In genomic region chr7:30682131-30683083, GRCh38 we compare ENCODE assay signal across 8 cellular contexts. TPM values are rescaled to one million over a fixed set of nuclear protein-coding genes. Genes with fewer than 3 reads are reported as not detected.
DNase-seq lines count a peak whose midpoint lies in the region; ATAC-seq and TF ChIP-seq lines count a peak whose summit lies in the region.

CRHR2 (minus strand) TSS chr7:30682456; CDS start chr7:30682280, 176 bp downstream.

- H3K4me2 ChIP-seq in MM.1S (ENCODE audit: low read depth, low read length), result no peak within 1 kb of the TSS

- POLR2A ChIA-PET in activated CD8-positive, alpha-beta T cell treated with anti-CD3 and anti-CD28 coated beads, Interleukin-2, amount 10 ng/mL, durations not matched to agents 7 days and 5 days (lab: Charles Lee), result interaction anchor here (0.7 kb wide), 1 partner anchor 45 kb away, joined by 3 read pairs; no protein-coding TSS in a partner anchor

- peak; percentile 66 to 76 for ATAC-seq in activated CD4-positive, CD25-positive, alpha-beta regulatory T cell treated with anti-CD3 and anti-CD28 coated beads, Interleukin-2, amount 50 U/mL, for 24 hours
- ATAC-seq in activated CD8-positive, alpha-beta T cell treated with anti-CD3 and anti-CD28 coated beads, Interleukin-2, amount 10 ng/mL, durations not matched to agents 7 days and 5 days, result peak; percentile 80
- peak; percentile 4 for ATAC-seq in foreskin keratinocyte
- ATAC-seq in psoas muscle, result peak; percentile 67 to 88 (median 76)
- ATAC-seq in GM19463 (IDR thresholded peaks at IDR 0.05; ENCODE audit: unreplicated experiment), result no peak

- H4K20me1 ChIP-seq in MM.1S (ENCODE audit: insufficient read depth, low read length), result no peaks in the 10 kb centered on the region

- H3K27me3 Mint-ChIP-seq in activated CD8-positive, alpha-beta T cell treated with anti-CD3 and anti-CD28 coated beads, Interleukin-2, amount 10 ng/mL, durations not matched to agents 7 days and 5 days (ENCODE audit: low read depth), result peaks cover 66% of the 10 kb centered on the region

- H3K9ac ChIP-seq in MM.1S (ENCODE audit: low read length), result no peak within 1 kb of the TSS

- H3K27ac Mint-ChIP-seq in activated CD8-positive, alpha-beta T cell treated with anti-CD3 and anti-CD28 coated beads, Interleukin-2, amount 10 ng/mL, durations not matched to agents 7 days and 5 days, result no peak within 1 kb of the TSS

- H3K79me2 ChIP-seq in MM.1S (ENCODE audit: low read length), result no peaks in the 10 kb centered on the region

- H3K36me3 ChIP-seq in psoas muscle (ENCODE audit: insufficient read depth in 1 of 2, low read depth in 1 of 2) (no peaks in the 10 kb centered on the region), MM.1S (replicated peaks; ENCODE audit: insufficient read depth, low read length) (no peaks in the 10 kb centered on the region)

- CTCF ChIA-PET in activated CD8-positive, alpha-beta T cell treated with anti-CD3 and anti-CD28 coated beads, Interleukin-2, amount 10 ng/mL, durations not matched to agents 7 days and 5 days (lab: Charles Lee), result interaction anchor here (1.2 to 5.0 kb wide), 5 partner anchors 26 to 117 kb away, joined by 3 to 58 read pairs (median 4); no protein-coding TSS in a partner anchor

- H3K9me3 Mint-ChIP-seq in activated CD8-positive, alpha-beta T cell treated with anti-CD3 and anti-CD28 coated beads, Interleukin-2, amount 10 ng/mL, durations not matched to agents 7 days and 5 days (ENCODE audit: insufficient read depth), result no peaks in the 10 kb centered on the region

- H3K4me3 ChIP-seq in psoas muscle (peak within 1 kb of the TSS; percentile 65), MM.1S (ENCODE audit: low read length) (no peak within 1 kb of the TSS)

- peak within 1 kb of the TSS; percentile 52 for H3K4me3 Mint-ChIP-seq in activated CD8-positive, alpha-beta T cell treated with anti-CD3 and anti-CD28 coated beads, Interleukin-2, amount 10 ng/mL, durations not matched to agents 7 days and 5 days

- H2AFZ ChIP-seq in MM.1S (ENCODE audit: low read length), result no peak within 1 kb of the TSS

- H3K4me1 Mint-ChIP-seq in activated CD8-positive, alpha-beta T cell treated with anti-CD3 and anti-CD28 coated beads, Interleukin-2, amount 10 ng/mL, durations not matched to agents 7 days and 5 days (ENCODE audit: low read depth), result peaks cover 10% of the 10 kb centered on the region

- no peaks in the 10 kb centered on the region for H3F3A ChIP-seq in MM.1S (ENCODE audit: insufficient read depth, low read length)

- peak; percentile 16 for TF ChIP-seq CTCF in foreskin keratinocyte (conservative IDR thresholded peaks at IDR 0.05)
- TF ChIP-seq CTCF in psoas muscle (IDR thresholded peaks at IDR 0.05), result peak; percentile 54
- TF ChIP-seq CTCF in MM.1S (IDR thresholded peaks at IDR 0.05; ENCODE audit: low read length), result no peak

- WGBS in psoas muscle, 3 donors, result 5 to 8% (median 6%) methylated on average over 59 to 76 of the region's 76 CpGs

- H3K27ac ChIP-seq in foreskin keratinocyte, result no peak within 1 kb of the TSS
- H3K27ac ChIP-seq in psoas muscle, result no peak within 1 kb of the TSS
- H3K27ac ChIP-seq in MM.1S (ENCODE audit: low read length), result no peak within 1 kb of the TSS

- no peak for DNase-seq in activated CD4-positive, CD25-positive, alpha-beta regulatory T cell treated with anti-CD3 and anti-CD28 coated beads, Interleukin-2, amount 50 U/mL, for 72 hours
- peak; percentile 36 for DNase-seq in activated CD8-positive, alpha-beta T cell treated with anti-CD3 and anti-CD28 coated beads, Interleukin-2, amount 10 ng/mL, durations not matched to agents 7 days and 5 days
- DNase-seq in foreskin keratinocyte (no peak), psoas muscle (peak in 1 of 2 donors; percentile 26), glomerular visceral epithelial cell (ENCODE audit: extremely low spot score) (no peak), MM.1S (no peak)

- peaks cover 92% of the 10 kb centered on the region for H3K27me3 ChIP-seq in foreskin keratinocyte
- peaks cover 0 to 21% (median 2%) of the 10 kb centered on the region in 3 donors for H3K27me3 ChIP-seq in psoas muscle (ENCODE audit: insufficient read depth in 3 of 3, low read length in 2 of 3)
- no peaks in the 10 kb centered on the region for H3K27me3 ChIP-seq in MM.1S (replicated peaks; ENCODE audit: insufficient read depth, low read length)

- H3K9me3 ChIP-seq in psoas muscle (no peaks in the 10 kb centered on the region), MM.1S (replicated peaks; ENCODE audit: insufficient read depth, low read length) (no peaks in the 10 kb centered on the region)

- H3K4me1 ChIP-seq in foreskin keratinocyte (no peaks in the 10 kb centered on the region), psoas muscle (peaks cover 21% of the 10 kb centered on the region), MM.1S (ENCODE audit: low read length) (no peaks in the 10 kb centered on the region)

- H3K36me3 Mint-ChIP-seq in activated CD8-positive, alpha-beta T cell treated with anti-CD3 and anti-CD28 coated beads, Interleukin-2, amount 10 ng/mL, durations not matched to agents 7 days and 5 days (ENCODE audit: low read depth), result no peaks in the 10 kb centered on the region

- H3K9me2 ChIP-seq in MM.1S (replicated peaks; ENCODE audit: insufficient read depth, low read length), result no peaks in the 10 kb centered on the region

- intact Hi-C loops in psoas muscle (cut with DNase I), result loop anchor here (2.0 to 5.0 kb wide), 2 partner anchors 58 to 60 kb away; no protein-coding TSS in a partner anchor

RNA-seq across cellular contexts. Expression of gene CRHR2, which starts in this region (rescaled TPM):
- total RNA-seq in activated CD8-positive, alpha-beta T cell treated with anti-CD3 and anti-CD28 coated beads, Interleukin-2, amount 10 ng/mL, durations not matched to agents 7 days and 5 days, result not detected
- not detected in 2 replicates for total RNA-seq in foreskin keratinocyte
- not detected in 2 replicates for polyA plus RNA-seq in foreskin keratinocyte
- 1 to 10 TPM in 1 of 4 donors, under 1 TPM in 3; 0.34 to 1.3 (median 0.42) TPM for total RNA-seq in psoas muscle
- polyA plus RNA-seq in psoas muscle, result under 1 TPM; 0.09 to 0.34 (median 0.30) TPM

Comparison
In these comparisons a context has a peak if more than half of its experiments do, and no peak if none do; other contexts are left out.
1. Peak in DNase-seq and ATAC-seq in activated CD8-positive, alpha-beta T cell treated with anti-CD3 and anti-CD28 coated beads, Interleukin-2, amount 10 ng/mL, durations not matched to agents 7 days and 5 days; RNA of the gene not detected or under 1 TPM.
2. Peak in ATAC-seq in foreskin keratinocyte; RNA of the gene not detected or under 1 TPM.